ENCODE assay signal across 1 cellular context in the genomic region with DNA sequence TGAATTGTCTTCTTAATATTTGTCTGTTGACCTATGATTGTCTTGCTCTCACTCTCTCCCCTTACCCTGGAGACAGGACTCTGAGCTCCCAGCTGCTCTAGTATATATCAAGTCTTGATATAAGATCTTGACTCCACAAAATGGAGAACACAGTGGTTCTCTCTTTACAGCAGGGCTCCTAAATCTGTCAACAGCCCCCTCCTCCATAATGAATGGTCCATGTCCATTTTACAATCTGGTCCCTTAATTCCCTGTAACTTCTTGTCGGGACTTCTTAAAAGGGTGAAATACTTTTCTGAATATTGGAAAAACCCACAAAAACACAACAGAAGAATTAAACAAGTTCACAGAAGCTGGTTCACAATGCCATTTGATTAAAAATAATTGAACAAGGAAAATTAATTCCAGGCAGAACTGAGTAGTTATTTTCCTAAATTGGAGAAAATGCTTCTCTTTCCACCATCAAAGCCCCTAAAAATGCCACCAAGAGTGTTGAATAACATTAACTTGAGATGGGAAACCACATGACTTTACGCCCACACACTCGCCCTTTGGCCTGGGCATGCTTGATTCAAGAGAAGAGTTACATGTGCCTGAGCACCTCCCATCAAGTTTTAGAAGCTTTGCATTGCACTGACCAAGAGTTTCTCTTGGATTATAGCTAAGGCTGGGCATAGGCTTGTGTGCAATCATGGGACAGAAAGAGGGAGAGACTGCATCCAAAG.
TF ChIP-seq lines count a peak whose summit lies in the region.

No MANE protein-coding gene starts in this region.

TF ChIP-seq in SK-N-SH, 30 proteins besides CTCF, POLR2A, EP300 and RAD21:
- TF ChIP-seq, protein P1, sequence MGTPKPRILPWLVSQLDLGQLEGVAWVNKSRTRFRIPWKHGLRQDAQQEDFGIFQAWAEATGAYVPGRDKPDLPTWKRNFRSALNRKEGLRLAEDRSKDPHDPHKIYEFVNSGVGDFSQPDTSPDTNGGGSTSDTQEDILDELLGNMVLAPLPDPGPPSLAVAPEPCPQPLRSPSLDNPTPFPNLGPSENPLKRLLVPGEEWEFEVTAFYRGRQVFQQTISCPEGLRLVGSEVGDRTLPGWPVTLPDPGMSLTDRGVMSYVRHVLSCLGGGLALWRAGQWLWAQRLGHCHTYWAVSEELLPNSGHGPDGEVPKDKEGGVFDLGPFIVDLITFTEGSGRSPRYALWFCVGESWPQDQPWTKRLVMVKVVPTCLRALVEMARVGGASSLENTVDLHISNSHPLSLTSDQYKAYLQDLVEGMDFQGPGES (IDR thresholded peaks at IDR 0.05; ENCODE audit: low read depth, low read length) = no peak
- TF ChIP-seq RCOR1 (IDR thresholded peaks at IDR 0.05; ENCODE audit: low read length) (no peak), NFIC (IDR thresholded peaks at IDR 0.05; ENCODE audit: borderline replicate concordance) (no peak), TEAD4 (IDR thresholded peaks at IDR 0.05; ENCODE audit: borderline replicate concordance, insufficient read depth) (no peak), NRF1 (IDR thresholded peaks at IDR 0.05; ENCODE audit: low read depth, low read length) (no peak), SIN3A (IDR thresholded peaks at IDR 0.05; ENCODE audit: borderline replicate concordance, low read depth, low read length) (no peak), RXRA (IDR thresholded peaks at IDR 0.05; ENCODE audit: borderline replicate concordance, low read depth) (no peak), MEF2A (IDR thresholded peaks at IDR 0.05; ENCODE audit: borderline replicate concordance, low read depth) (no peak), EZH2phosphoT487 (IDR thresholded peaks at IDR 0.05; ENCODE audit: borderline replicate concordance, low read depth) (no peak), JUND (IDR thresholded peaks at IDR 0.05) (no peak), FOXM1 (IDR thresholded peaks at IDR 0.05; ENCODE audit: low read depth) (no peak), TAF1 (IDR thresholded peaks at IDR 0.05; ENCODE audit: borderline replicate concordance, low read depth, low read length) (no peak), YY1 (IDR thresholded peaks at IDR 0.05; ENCODE audit: low read depth) (no peak), GATA2 (CRISPR knock-in tag; IDR thresholded peaks at IDR 0.05) (no peak), FOXJ3 (CRISPR knock-in tag; IDR thresholded peaks at IDR 0.05) (no peak)
- TF ChIP-seq, protein P2, sequence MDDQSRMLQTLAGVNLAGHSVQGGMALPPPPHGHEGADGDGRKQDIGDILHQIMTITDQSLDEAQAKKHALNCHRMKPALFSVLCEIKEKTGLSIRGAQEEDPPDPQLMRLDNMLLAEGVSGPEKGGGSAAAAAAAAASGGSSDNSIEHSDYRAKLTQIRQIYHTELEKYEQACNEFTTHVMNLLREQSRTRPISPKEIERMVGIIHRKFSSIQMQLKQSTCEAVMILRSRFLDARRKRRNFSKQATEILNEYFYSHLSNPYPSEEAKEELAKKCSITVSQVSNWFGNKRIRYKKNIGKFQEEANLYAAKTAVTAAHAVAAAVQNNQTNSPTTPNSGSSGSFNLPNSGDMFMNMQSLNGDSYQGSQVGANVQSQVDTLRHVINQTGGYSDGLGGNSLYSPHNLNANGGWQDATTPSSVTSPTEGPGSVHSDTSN (IDR thresholded peaks at IDR 0.05) = no peak
- TF ChIP-seq, protein P3, sequence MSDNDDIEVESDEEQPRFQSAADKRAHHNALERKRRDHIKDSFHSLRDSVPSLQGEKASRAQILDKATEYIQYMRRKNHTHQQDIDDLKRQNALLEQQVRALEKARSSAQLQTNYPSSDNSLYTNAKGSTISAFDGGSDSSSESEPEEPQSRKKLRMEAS (IDR thresholded peaks at IDR 0.05; ENCODE audit: low read depth) = no peak
